13 cellular contexts compared by ENCODE assay signal in the genomic region with DNA sequence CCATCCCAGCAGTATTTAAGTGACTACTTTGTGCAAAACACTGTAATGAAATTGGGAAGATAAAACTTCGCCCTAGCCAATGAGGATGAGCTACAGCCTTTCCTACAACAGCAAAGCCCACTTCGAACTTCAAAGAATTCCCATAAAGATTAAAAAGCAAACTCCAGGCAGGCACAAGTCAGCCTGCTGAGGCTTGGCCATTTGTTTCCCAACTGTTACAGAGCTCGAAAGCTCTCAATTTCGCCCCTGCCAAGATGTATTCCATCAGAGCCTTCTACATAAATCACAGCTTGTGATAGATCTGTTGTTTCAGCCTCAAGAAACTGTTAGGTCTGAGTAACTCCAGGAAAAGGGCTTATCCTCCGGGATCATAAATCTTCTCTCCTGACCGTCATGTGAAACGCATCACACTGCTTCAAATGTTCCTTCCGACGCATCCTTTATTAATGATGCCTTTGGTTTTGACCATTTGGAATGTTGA.
DNase-seq lines count a peak whose midpoint lies in the region; TF ChIP-seq lines count a peak whose summit lies in the region.
"Had no signal": no experiment of that assay in that cellular context is flagged by ENCODE, and none has a peak within 500 bp of the region (broad histone marks: within the 10 kb centered on the region; RNA-seq: fewer than 3 reads in every experiment).

No MANE protein-coding gene starts in this region.

- H3K36me3 ChIP-seq in breast epithelium (no peaks in the 10 kb centered on the region), endodermal cell (ENCODE audit: control insufficient read depth, insufficient read depth, low read length) (no peaks in the 10 kb centered on the region), ascending aorta (no peaks in the 10 kb centered on the region)

- POLR2A ChIA-PET in MCF 10A (lab: Yijun Ruan, JAX), result no interaction called here

- 75 to 86% methylated on average over 9 of the region's 9 CpGs for WGBS in endodermal cell (ENCODE audit: insufficient coverage in 1 of 2, insufficient read length in 1 of 2), 2 experiments

- no peaks in the 10 kb centered on the region for H3K4me1 ChIP-seq in breast epithelium
- peaks cover 17% of the 10 kb centered on the region for H3K4me1 ChIP-seq in endodermal cell (ENCODE audit: control insufficient read depth, insufficient read depth, low read length)
- no peaks in the 10 kb centered on the region for H3K4me1 ChIP-seq in ascending aorta

- no peaks in the 10 kb centered on the region for H3K9me3 ChIP-seq in breast epithelium
- no peaks in the 10 kb centered on the region for H3K9me3 ChIP-seq in endodermal cell (ENCODE audit: control insufficient read depth, low read length)
- no peaks in the 10 kb centered on the region for H3K9me3 ChIP-seq in ascending aorta

- H3K27ac ChIP-seq in breast epithelium, result peak overlapping the region; percentile 34 to 81
- H3K27ac ChIP-seq in endodermal cell (ENCODE audit: low read depth, low read length), result peak overlapping the region; percentile 50
- H3K27ac ChIP-seq in ascending aorta, result no peak overlapping the region
- H3K27ac ChIP-seq: SK-N-MC, VCaP had no signal

- BruUV-seq in MCF 10A (replicated peaks; lab: Mats Ljungman, UMichigan), result no TSS peak

- no peaks in the 10 kb centered on the region for H3K27me3 Mint-ChIP-seq in MCF 10A (ENCODE audit: insufficient read depth, unreplicated experiment)
- peaks cover 5% of the 10 kb centered on the region for H3K27me3 Mint-ChIP-seq in endodermal cell (ENCODE audit: insufficient read depth)
- H3K27me3 Mint-ChIP-seq in nephron (ENCODE audit: low read depth), result peaks cover 8% of the 10 kb centered on the region

- no peaks in the 10 kb centered on the region for H3K4me1 Mint-ChIP-seq in MCF 10A (ENCODE audit: insufficient read depth, unreplicated experiment)
- peaks cover 14% of the 10 kb centered on the region for H3K4me1 Mint-ChIP-seq in endodermal cell
- peaks cover 58% of the 10 kb centered on the region for H3K4me1 Mint-ChIP-seq in nephron
- H3K4me1 Mint-ChIP-seq: activated naive CD8-positive, alpha-beta T cell treated with anti-CD3 and anti-CD28 coated beads for 36 hours had no signal

- no peaks in the 10 kb centered on the region for H3K27me3 ChIP-seq in breast epithelium
- H3K27me3 ChIP-seq in endodermal cell (ENCODE audit: control insufficient read depth, insufficient read depth, low read length, poor library complexity, severe bottlenecking), result no peaks in the 10 kb centered on the region
- no peaks in the 10 kb centered on the region for H3K27me3 ChIP-seq in ascending aorta

- peak overlapping the region in 1 of 3 donors; percentile 8 for H3K4me3 ChIP-seq in breast epithelium
- H3K4me3 ChIP-seq in endodermal cell (ENCODE audit: low read length), result no peak overlapping the region
- H3K4me3 ChIP-seq in ascending aorta, result no peak overlapping the region
- H3K4me3 ChIP-seq: SK-N-MC, skin epidermis had no signal

- CTCF ChIA-PET in MCF 10A (lab: Yijun Ruan, JAX), result interaction anchor here (0.6 kb wide), 1 partner anchor 22 kb away, joined by 3 read pairs; no protein-coding TSS in a partner anchor

- no peak for TF ChIP-seq POLR2A in breast epithelium (IDR thresholded peaks at IDR 0.05)

- H3K9me3 Mint-ChIP-seq in MCF 10A (ENCODE audit: unreplicated experiment) (no peaks in the 10 kb centered on the region), endodermal cell (no peaks in the 10 kb centered on the region), nephron (peaks cover 2% of the 10 kb centered on the region)
- H3K9me3 Mint-ChIP-seq: activated naive CD8-positive, alpha-beta T cell treated with anti-CD3 and anti-CD28 coated beads for 36 hours had no signal

- DNase-seq in breast epithelium (ENCODE audit: low spot score in 2 of 2) (no peak), MCF 10A (ENCODE audit: unreplicated experiment) (no peak), endodermal cell (no peak), ascending aorta (ENCODE audit: low spot score in 2 of 2) (no peak), SIG-M5 (lab: John Stamatoyannopoulos, UW) (no peak), RPMI8226 (no peak), HCEC 1CT (no peak)
- DNase-seq: 8988T; activated naive CD8-positive, alpha-beta T cell treated with anti-CD3 and anti-CD28 coated beads for 36 hours had no signal

- H3K4me3 Mint-ChIP-seq in MCF 10A (ENCODE audit: unreplicated experiment), result no peak overlapping the region
- H3K4me3 Mint-ChIP-seq in endodermal cell, result no peak overlapping the region
- H3K4me3 Mint-ChIP-seq in nephron, result peak overlapping the region in 1 of 3 experiments; percentile 14
- H3K4me3 Mint-ChIP-seq: activated naive CD8-positive, alpha-beta T cell treated with anti-CD3 and anti-CD28 coated beads for 36 hours had no signal

- TF ChIP-seq CTCF in breast epithelium (IDR thresholded peaks at IDR 0.05) (no peak), MCF 10A (IDR thresholded peaks at IDR 0.05; ENCODE audit: unreplicated experiment) (no peak), endodermal cell (conservative IDR thresholded peaks at IDR 0.05) (no peak), nephron (IDR thresholded peaks at IDR 0.05; ENCODE audit: unreplicated experiment in 3 of 3) (no peak), ascending aorta (IDR thresholded peaks at IDR 0.05) (no peak)

- H3K27ac Mint-ChIP-seq in MCF 10A (ENCODE audit: low read depth, unreplicated experiment) (no peak overlapping the region), endodermal cell (peak overlapping the region; percentile 14), nephron (peak overlapping the region; percentile 83 to 91 (median 87))
- H3K27ac Mint-ChIP-seq: activated naive CD8-positive, alpha-beta T cell treated with anti-CD3 and anti-CD28 coated beads for 36 hours had no signal

- no peak overlapping the region for H3K9ac ChIP-seq in endodermal cell (ENCODE audit: extremely low read depth, low read length, poor library complexity, severe bottlenecking)

- intact Hi-C loops in breast epithelium (cut with DNase I; ENCODE audit: low total_unique reads), result loop anchor here (5.0 to 10.0 kb wide), 2 partner anchors 71 to 156 kb away; no protein-coding TSS in a partner anchor
- intact Hi-C loops in MCF 10A (cut with micrococcal nuclease), result no loop called here
- intact Hi-C loops in ascending aorta (cut with DNase I), result no loop called here

- H3K36me3 Mint-ChIP-seq in MCF 10A (ENCODE audit: insufficient read depth, unreplicated experiment) (no peaks in the 10 kb centered on the region), endodermal cell (ENCODE audit: low read depth) (no peaks in the 10 kb centered on the region), nephron (ENCODE audit: low read depth) (no peaks in the 10 kb centered on the region)
- H3K36me3 Mint-ChIP-seq: activated naive CD8-positive, alpha-beta T cell treated with anti-CD3 and anti-CD28 coated beads for 36 hours had no signal

Comparison
In these comparisons a context has a peak if more than half of its experiments do, and no peak if none do; other contexts are left out.
1. H3K27ac ChIP-seq: peak in breast epithelium (2 of 2) and endodermal cell (single experiment); none in ascending aorta (0 of 2).